ENCODE assay signal across 8 cellular contexts in genomic region chr17:56499799-56500388, GRCh38.
DNase-seq lines count a peak whose midpoint lies in the region; ATAC-seq, FAIRE-seq and TF ChIP-seq lines count a peak whose summit lies in the region.

No MANE protein-coding gene starts in this region.

- TF ChIP-seq EP300 in A549 (IDR thresholded peaks at IDR 0.05): no peak

- CTCF ChIA-PET in A549 (lab: Yijun Ruan, JAX): interaction anchor here (0.6 to 7.6 kb wide), 32 partner anchors 8 to 286 kb away, joined by 3 to 61 read pairs (median 4); no protein-coding TSS in a partner anchor

- ATAC-seq in A549 (peak in 1 of 2 experiments; percentile 50; a peak in 2 of 6 replicates), GM19397 (IDR thresholded peaks at IDR 0.05; ENCODE audit: unreplicated experiment) (no peak)

- TF ChIP-seq RAD21 in A549 (conservative IDR thresholded peaks at IDR 0.05 in 1 of 2, IDR thresholded peaks at IDR 0.05 in 1 of 2): peak; percentile 70 to 76

- TF ChIP-seq CTCF in A549 (IDR thresholded peaks at IDR 0.05) (peak; percentile 73), GM12874 (IDR thresholded peaks at IDR 0.05; ENCODE audit: insufficient read depth, low read depth, low read length) (0 out of 2 replicates have a peak, but pooled peaks have one; percentile 21), fibroblast of pulmonary artery (IDR thresholded peaks at IDR 0.05; ENCODE audit: low read length, missing control alignments) (peak; percentile 23)

- FAIRE-seq in A549 (lab: Jason Lieb, UNC) (peak; percentile 54), RCC 7860 (lab: Jason Lieb, UNC) (no peak), urothelium cell line (lab: Jason Lieb, UNC) (no peak)

- no peak overlapping the region for H3K27ac ChIP-seq in A549

- no peak overlapping the region for H3K4me2 ChIP-seq in A549

- no peaks in the 10 kb centered on the region for H3K9me3 ChIP-seq in A549

- 2% methylated on average over 1 of the region's 1 CpG for WGBS in A549 (ENCODE audit: missing lambda C conversion rate)

- H3K4me3 ChIP-seq in A549 (no peak overlapping the region), fibroblast of pulmonary artery (replicated peaks; ENCODE audit: low read depth, low read length) (no peak overlapping the region)

- peaks cover under 1% of the 10 kb centered on the region; the same call in 1 of the 3 replicates for H3K4me1 ChIP-seq in A549

- DNase-seq in A549 (ENCODE audit: low read depth in 1 of 2, low spot score in 1 of 2): peak in 1 of 2 experiments; percentile 66
- peak; percentile 7 for DNase-seq in RCC 7860 (ENCODE audit: low spot score)
- DNase-seq in fibroblast of pulmonary artery (ENCODE audit: low read depth): peak; percentile 25
- DNase-seq in urothelium cell line (ENCODE audit: low spot score): peak; percentile 26
- no peak for DNase-seq in NCI-H2196 (lab: John Stamatoyannopoulos, UW; ENCODE audit: unreplicated experiment)
- no peak for DNase-seq in midbrain (lab: John Stamatoyannopoulos, UW)

- POLR2A ChIA-PET in A549 (lab: Yijun Ruan, JAX): interaction anchor here (1.0 kb wide), 1 partner anchor 414 kb away, joined by 3 read pairs; the partner anchor contains the start of gene TRIM25

- TF ChIP-seq POLR2A in A549 (IDR thresholded peaks at IDR 0.05; ENCODE audit: low read length): no peak

TF ChIP-seq in A549, 52 proteins besides CTCF, POLR2A, EP300 and RAD21:
- TF ChIP-seq SMC3 (IDR thresholded peaks at IDR 0.05): peak; percentile 44; the same call in 2 of the 3 replicates
- no peak for TF ChIP-seq ZNF302 (CRISPR knock-in tag; IDR thresholded peaks at IDR 0.05)
TF ChIP-seq in A549: peak in this region for 1.

Comparison
In these comparisons a context has a peak if more than half of its experiments do, and no peak if none do; other contexts are left out.
1. DNase-seq: peak in RCC 7860 (single experiment), fibroblast of pulmonary artery (single experiment) and urothelium cell line (single experiment); none in NCI-H2196 (single experiment) and midbrain (single experiment).
2. CTCF ChIP-seq: peak in every context shown above with its lines; median percentile 73 in A549; 23 in fibroblast of pulmonary artery; 21 in GM12874.